In the genomic region with DNA sequence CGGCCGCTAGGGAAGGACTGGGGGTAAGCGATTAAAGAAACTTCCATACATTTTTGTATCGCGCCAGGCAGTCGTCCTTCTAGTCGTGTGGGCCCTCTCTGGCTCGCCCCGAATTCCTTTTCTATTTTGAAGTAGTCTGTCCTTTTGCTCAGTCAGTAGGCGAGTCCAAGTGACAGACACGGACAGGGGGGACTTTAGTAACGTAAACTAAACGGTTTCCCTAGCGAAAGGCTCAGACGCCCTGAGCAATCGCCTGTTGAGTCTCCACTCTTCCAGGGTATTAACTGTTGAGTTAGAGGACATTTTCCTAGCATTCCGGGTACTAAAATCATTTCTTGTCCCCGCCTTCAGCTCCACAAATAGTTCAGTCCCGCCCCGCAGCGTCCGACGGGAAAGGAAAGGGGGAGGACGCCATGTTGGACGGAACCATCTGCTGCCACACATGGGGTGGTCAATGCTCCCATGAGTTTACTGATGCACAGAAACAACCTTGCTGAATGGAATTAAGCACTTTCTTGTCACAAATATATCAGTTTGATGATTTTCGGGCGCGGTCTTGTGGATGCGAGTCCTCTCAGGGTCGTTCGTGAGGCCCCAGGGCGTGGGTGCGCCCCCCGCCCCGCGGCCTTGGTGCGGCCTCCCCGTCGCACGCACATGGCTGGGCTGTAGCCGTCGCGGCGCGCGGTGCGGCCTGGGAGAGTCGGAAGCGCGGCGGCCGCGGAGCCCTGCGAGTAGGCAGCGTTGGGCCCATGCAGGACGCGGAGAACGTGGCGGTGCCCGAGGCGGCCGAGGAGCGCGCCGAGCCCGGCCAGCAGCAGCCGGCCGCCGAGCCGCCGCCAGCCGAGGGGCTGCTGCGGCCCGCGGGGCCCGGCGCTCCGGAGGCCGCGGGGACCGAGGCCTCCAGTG, we compare ENCODE assay signal across 8 cellular contexts. TPM values are rescaled to one million over a fixed set of nuclear protein-coding genes. Genes with fewer than 3 reads are reported as not detected.
DNase-seq lines count a peak whose midpoint lies in the region; ATAC-seq and TF ChIP-seq lines count a peak whose summit lies in the region.

A gene (plus strand): TSS at position 655 of the 906 bp plus-strand sequence. CDS start 95 bp downstream, at position 750.

- H3K36me3 Mint-ChIP-seq in T-helper 1 cell treated with Interleukin-12 subunit alpha and Interleukin-12 subunit beta and Interleukin-4 antibody, amounts not matched to agents 30 μg/mL and 1 μg/mL, for 36 hours (ENCODE audit: low read depth): peaks cover 13% of the 10 kb centered on the region
- peaks cover 4% of the 10 kb centered on the region for H3K36me3 Mint-ChIP-seq in progenitor cell of endocrine pancreas (ENCODE audit: insufficient read depth)

- no peaks in the 10 kb centered on the region for H3K9me3 ChIP-seq in upper lobe of right lung

- peak within 1 kb of the TSS; percentile 91 for H3K4me3 Mint-ChIP-seq in T-helper 1 cell treated with Interleukin-12 subunit alpha and Interleukin-12 subunit beta and Interleukin-4 antibody, amounts not matched to agents 30 μg/mL and 1 μg/mL, for 36 hours
- H3K4me3 Mint-ChIP-seq in progenitor cell of endocrine pancreas (ENCODE audit: low read depth): peak within 1 kb of the TSS; percentile 94

- peak; percentile 53 for ATAC-seq in GM18499 (IDR thresholded peaks at IDR 0.05; ENCODE audit: insufficient read depth, unreplicated experiment)
- ATAC-seq in HG02938 (IDR thresholded peaks at IDR 0.05; ENCODE audit: unreplicated experiment): peak; percentile 78
- ATAC-seq in left ventricle myocardium superior: peak; percentile 95
- peak; percentile 94 for ATAC-seq in upper lobe of right lung

- H3K4me1 ChIP-seq in upper lobe of right lung: peaks cover 45% of the 10 kb centered on the region

- TF ChIP-seq CTCF in progenitor cell of endocrine pancreas (IDR thresholded peaks at IDR 0.05; ENCODE audit: unreplicated experiment) (no peak), upper lobe of right lung (IDR thresholded peaks at IDR 0.05) (no peak)

- H3K4me3 ChIP-seq in upper lobe of right lung: peak within 1 kb of the TSS; percentile 99

- no peaks in the 10 kb centered on the region for H3K27me3 ChIP-seq in upper lobe of right lung

- H3K9me3 Mint-ChIP-seq in T-helper 1 cell treated with Interleukin-12 subunit alpha and Interleukin-12 subunit beta and Interleukin-4 antibody, amounts not matched to agents 30 μg/mL and 1 μg/mL, for 36 hours: no peaks in the 10 kb centered on the region
- no peaks in the 10 kb centered on the region for H3K9me3 Mint-ChIP-seq in progenitor cell of endocrine pancreas (ENCODE audit: low read depth)

- intact Hi-C loops in left ventricle myocardium superior (cut with micrococcal nuclease) (no loop called here), upper lobe of right lung (cut with DNase I) (loop anchor here (10.0 kb wide), 1 partner anchor 110 kb away; a partner anchor contains a TSS)

- H3K27ac ChIP-seq in upper lobe of right lung: peak within 1 kb of the TSS; percentile 100

- H3K36me3 ChIP-seq in upper lobe of right lung: peaks cover 15% of the 10 kb centered on the region

- peak; percentile 96 for DNase-seq in NCI-H1694 treated with DMSO at 0.1 percent for 48 hours (lab: John Stamatoyannopoulos, UW)
- DNase-seq in amniotic stem cell (lab: John Stamatoyannopoulos, UW): peak; percentile 86
- DNase-seq in left ventricle myocardium superior: peak; percentile 95
- peak; percentile 67 for DNase-seq in progenitor cell of endocrine pancreas (ENCODE audit: low spot score, unreplicated experiment)
- peak; percentile 94 for DNase-seq in upper lobe of right lung

- peaks cover 13% of the 10 kb centered on the region for H3K4me1 Mint-ChIP-seq in T-helper 1 cell treated with Interleukin-12 subunit alpha and Interleukin-12 subunit beta and Interleukin-4 antibody, amounts not matched to agents 30 μg/mL and 1 μg/mL, for 36 hours (ENCODE audit: low read depth)
- peaks cover 18% of the 10 kb centered on the region for H3K4me1 Mint-ChIP-seq in progenitor cell of endocrine pancreas (ENCODE audit: low read depth)

- peak within 1 kb of the TSS; percentile 99 for H3K27ac Mint-ChIP-seq in T-helper 1 cell treated with Interleukin-12 subunit alpha and Interleukin-12 subunit beta and Interleukin-4 antibody, amounts not matched to agents 30 μg/mL and 1 μg/mL, for 36 hours
- H3K27ac Mint-ChIP-seq in progenitor cell of endocrine pancreas: peak within 1 kb of the TSS; percentile 100

- H3K27me3 Mint-ChIP-seq in T-helper 1 cell treated with Interleukin-12 subunit alpha and Interleukin-12 subunit beta and Interleukin-4 antibody, amounts not matched to agents 30 μg/mL and 1 μg/mL, for 36 hours (ENCODE audit: low read depth): no peaks in the 10 kb centered on the region
- no peaks in the 10 kb centered on the region for H3K27me3 Mint-ChIP-seq in progenitor cell of endocrine pancreas

RNA-seq across cellular contexts. Expression of the gene that starts here (rescaled TPM):
- total RNA-seq in left ventricle myocardium superior (79.0 TPM), progenitor cell of endocrine pancreas (158 and 172 TPM in 2 replicates), upper lobe of right lung (107 TPM)

Comparison
In these comparisons a context has a peak if more than half of its experiments do, and no peak if none do; other contexts are left out.
1. Peak in every context shown above with its lines: DNase-seq, ATAC-seq, H3K4me3 ChIP-seq and H3K27ac ChIP-seq.